1 cellular context compared by ENCODE assay signal in the genomic region with DNA sequence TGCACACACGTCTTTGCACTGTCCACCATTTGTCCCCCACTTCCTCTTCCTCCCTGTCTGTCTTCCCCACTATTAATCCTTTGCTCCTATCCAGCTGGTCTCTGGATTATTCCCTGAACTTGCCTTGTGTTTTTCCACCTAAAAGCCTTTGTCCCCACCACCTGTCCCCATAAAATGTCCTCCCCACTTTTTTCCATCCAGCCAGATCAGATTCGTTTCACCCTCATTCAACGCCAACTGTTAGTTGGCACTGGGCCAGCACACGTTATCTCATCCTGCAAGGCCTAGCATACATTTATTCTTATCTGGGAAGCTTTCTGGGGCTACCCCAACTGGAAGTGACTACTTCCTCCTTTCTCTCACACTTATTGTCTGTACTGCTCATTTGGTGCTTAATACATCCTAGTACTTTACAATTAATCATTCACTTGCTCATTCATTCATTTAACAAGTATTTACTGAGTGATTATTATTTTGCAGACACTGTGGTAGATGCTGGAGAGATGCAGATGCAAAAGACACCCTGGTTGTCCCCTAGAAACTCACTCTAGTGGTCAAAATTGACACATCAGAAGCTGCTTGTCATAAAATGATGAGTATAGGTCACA.
A peak's percentile ranks its signal among the peaks of the same experiment; 100 is the strongest.
TF ChIP-seq lines count a peak whose summit lies in the region.

No MANE protein-coding gene starts in this region.

TF ChIP-seq in K562, 482 proteins besides CTCF, POLR2A, EP300 and RAD21 (continued from another document):
- TF ChIP-seq, protein P1, sequence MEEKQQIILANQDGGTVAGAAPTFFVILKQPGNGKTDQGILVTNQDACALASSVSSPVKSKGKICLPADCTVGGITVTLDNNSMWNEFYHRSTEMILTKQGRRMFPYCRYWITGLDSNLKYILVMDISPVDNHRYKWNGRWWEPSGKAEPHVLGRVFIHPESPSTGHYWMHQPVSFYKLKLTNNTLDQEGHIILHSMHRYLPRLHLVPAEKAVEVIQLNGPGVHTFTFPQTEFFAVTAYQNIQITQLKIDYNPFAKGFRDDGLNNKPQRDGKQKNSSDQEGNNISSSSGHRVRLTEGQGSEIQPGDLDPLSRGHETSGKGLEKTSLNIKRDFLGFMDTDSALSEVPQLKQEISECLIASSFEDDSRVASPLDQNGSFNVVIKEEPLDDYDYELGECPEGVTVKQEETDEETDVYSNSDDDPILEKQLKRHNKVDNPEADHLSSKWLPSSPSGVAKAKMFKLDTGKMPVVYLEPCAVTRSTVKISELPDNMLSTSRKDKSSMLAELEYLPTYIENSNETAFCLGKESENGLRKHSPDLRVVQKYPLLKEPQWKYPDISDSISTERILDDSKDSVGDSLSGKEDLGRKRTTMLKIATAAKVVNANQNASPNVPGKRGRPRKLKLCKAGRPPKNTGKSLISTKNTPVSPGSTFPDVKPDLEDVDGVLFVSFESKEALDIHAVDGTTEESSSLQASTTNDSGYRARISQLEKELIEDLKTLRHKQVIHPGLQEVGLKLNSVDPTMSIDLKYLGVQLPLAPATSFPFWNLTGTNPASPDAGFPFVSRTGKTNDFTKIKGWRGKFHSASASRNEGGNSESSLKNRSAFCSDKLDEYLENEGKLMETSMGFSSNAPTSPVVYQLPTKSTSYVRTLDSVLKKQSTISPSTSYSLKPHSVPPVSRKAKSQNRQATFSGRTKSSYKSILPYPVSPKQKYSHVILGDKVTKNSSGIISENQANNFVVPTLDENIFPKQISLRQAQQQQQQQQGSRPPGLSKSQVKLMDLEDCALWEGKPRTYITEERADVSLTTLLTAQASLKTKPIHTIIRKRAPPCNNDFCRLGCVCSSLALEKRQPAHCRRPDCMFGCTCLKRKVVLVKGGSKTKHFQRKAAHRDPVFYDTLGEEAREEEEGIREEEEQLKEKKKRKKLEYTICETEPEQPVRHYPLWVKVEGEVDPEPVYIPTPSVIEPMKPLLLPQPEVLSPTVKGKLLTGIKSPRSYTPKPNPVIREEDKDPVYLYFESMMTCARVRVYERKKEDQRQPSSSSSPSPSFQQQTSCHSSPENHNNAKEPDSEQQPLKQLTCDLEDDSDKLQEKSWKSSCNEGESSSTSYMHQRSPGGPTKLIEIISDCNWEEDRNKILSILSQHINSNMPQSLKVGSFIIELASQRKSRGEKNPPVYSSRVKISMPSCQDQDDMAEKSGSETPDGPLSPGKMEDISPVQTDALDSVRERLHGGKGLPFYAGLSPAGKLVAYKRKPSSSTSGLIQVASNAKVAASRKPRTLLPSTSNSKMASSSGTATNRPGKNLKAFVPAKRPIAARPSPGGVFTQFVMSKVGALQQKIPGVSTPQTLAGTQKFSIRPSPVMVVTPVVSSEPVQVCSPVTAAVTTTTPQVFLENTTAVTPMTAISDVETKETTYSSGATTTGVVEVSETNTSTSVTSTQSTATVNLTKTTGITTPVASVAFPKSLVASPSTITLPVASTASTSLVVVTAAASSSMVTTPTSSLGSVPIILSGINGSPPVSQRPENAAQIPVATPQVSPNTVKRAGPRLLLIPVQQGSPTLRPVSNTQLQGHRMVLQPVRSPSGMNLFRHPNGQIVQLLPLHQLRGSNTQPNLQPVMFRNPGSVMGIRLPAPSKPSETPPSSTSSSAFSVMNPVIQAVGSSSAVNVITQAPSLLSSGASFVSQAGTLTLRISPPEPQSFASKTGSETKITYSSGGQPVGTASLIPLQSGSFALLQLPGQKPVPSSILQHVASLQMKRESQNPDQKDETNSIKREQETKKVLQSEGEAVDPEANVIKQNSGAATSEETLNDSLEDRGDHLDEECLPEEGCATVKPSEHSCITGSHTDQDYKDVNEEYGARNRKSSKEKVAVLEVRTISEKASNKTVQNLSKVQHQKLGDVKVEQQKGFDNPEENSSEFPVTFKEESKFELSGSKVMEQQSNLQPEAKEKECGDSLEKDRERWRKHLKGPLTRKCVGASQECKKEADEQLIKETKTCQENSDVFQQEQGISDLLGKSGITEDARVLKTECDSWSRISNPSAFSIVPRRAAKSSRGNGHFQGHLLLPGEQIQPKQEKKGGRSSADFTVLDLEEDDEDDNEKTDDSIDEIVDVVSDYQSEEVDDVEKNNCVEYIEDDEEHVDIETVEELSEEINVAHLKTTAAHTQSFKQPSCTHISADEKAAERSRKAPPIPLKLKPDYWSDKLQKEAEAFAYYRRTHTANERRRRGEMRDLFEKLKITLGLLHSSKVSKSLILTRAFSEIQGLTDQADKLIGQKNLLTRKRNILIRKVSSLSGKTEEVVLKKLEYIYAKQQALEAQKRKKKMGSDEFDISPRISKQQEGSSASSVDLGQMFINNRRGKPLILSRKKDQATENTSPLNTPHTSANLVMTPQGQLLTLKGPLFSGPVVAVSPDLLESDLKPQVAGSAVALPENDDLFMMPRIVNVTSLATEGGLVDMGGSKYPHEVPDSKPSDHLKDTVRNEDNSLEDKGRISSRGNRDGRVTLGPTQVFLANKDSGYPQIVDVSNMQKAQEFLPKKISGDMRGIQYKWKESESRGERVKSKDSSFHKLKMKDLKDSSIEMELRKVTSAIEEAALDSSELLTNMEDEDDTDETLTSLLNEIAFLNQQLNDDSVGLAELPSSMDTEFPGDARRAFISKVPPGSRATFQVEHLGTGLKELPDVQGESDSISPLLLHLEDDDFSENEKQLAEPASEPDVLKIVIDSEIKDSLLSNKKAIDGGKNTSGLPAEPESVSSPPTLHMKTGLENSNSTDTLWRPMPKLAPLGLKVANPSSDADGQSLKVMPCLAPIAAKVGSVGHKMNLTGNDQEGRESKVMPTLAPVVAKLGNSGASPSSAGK (IDR thresholded peaks at IDR 0.05) = peak; percentile 23; the same call in 1 of the 2 replicates
- TF ChIP-seq, protein P2, sequence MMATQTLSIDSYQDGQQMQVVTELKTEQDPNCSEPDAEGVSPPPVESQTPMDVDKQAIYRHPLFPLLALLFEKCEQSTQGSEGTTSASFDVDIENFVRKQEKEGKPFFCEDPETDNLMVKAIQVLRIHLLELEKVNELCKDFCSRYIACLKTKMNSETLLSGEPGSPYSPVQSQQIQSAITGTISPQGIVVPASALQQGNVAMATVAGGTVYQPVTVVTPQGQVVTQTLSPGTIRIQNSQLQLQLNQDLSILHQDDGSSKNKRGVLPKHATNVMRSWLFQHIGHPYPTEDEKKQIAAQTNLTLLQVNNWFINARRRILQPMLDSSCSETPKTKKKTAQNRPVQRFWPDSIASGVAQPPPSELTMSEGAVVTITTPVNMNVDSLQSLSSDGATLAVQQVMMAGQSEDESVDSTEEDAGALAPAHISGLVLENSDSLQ (IDR thresholded peaks at IDR 0.05) = peak; percentile 51
- TF ChIP-seq SMAD1 (IDR thresholded peaks at IDR 0.05; ENCODE audit: low read depth, low read length, partially characterized antibody) (peak; percentile 100), GATAD2B (IDR thresholded peaks at IDR 0.05; ENCODE audit: borderline replicate concordance) (peak; percentile 92; the same call in 1 of the 2 replicates), SNIP1 (IDR thresholded peaks at IDR 0.05; ENCODE audit: low read depth) (no peak), NR2C1 (IDR thresholded peaks at IDR 0.05) (0 out of 2 replicates have a peak, but pooled peaks have one; percentile 21), NR2C1 (tag; IDR thresholded peaks at IDR 0.05) (no peak), ZNF24 (IDR thresholded peaks at IDR 0.05) (peak; percentile 88), ZNF583 (CRISPR knock-in tag; IDR thresholded peaks at IDR 0.05) (no peak), ZNF695 (CRISPR knock-in tag; IDR thresholded peaks at IDR 0.05) (no peak), SAFB2 (IDR thresholded peaks at IDR 0.05; ENCODE audit: borderline replicate concordance, low read depth, low read length, severe bottlenecking) (no peak), PML (IDR thresholded peaks at IDR 0.05; ENCODE audit: low read length) (peak; percentile 92), L3MBTL2 (IDR thresholded peaks at IDR 0.05) (peak; percentile 38), NR4A1 (CRISPR knock-in tag; IDR thresholded peaks at IDR 0.05) (no peak), NR4A1 (tag; IDR thresholded peaks at IDR 0.05) (peak; percentile 39; the same call in 1 of the 2 replicates), DNMT1 (IDR thresholded peaks at IDR 0.05) (0 out of 2 replicates have a peak, but pooled peaks have one; percentile 19), SMAD4 (CRISPR knock-in tag; conservative IDR thresholded peaks at IDR 0.05) (peak; percentile 86), MTA2 (IDR thresholded peaks at IDR 0.05; ENCODE audit: low read depth) (peak; percentile 92), SP1 (CRISPR knock-in tag; IDR thresholded peaks at IDR 0.05) (peak; percentile 66), NONO (IDR thresholded peaks at IDR 0.05; ENCODE audit: low read depth in 2 of 2, low read length in 1 of 2) (peak in 1 of 2 experiments; percentile 88; a peak in 1 of 4 replicates), ZNF175 (CRISPR knock-in tag; IDR thresholded peaks at IDR 0.05; ENCODE audit: low read depth) (peak; percentile 73; the same call in 1 of the 2 replicates), KDM1A (IDR thresholded peaks at IDR 0.05) (peak; percentile 93 to 95), ZNF436 (CRISPR knock-in tag; IDR thresholded peaks at IDR 0.05) (no peak), BRD9 (IDR thresholded peaks at IDR 0.05; ENCODE audit: low read depth, partially characterized antibody) (peak; percentile 96)
- TF ChIP-seq, protein P3, sequence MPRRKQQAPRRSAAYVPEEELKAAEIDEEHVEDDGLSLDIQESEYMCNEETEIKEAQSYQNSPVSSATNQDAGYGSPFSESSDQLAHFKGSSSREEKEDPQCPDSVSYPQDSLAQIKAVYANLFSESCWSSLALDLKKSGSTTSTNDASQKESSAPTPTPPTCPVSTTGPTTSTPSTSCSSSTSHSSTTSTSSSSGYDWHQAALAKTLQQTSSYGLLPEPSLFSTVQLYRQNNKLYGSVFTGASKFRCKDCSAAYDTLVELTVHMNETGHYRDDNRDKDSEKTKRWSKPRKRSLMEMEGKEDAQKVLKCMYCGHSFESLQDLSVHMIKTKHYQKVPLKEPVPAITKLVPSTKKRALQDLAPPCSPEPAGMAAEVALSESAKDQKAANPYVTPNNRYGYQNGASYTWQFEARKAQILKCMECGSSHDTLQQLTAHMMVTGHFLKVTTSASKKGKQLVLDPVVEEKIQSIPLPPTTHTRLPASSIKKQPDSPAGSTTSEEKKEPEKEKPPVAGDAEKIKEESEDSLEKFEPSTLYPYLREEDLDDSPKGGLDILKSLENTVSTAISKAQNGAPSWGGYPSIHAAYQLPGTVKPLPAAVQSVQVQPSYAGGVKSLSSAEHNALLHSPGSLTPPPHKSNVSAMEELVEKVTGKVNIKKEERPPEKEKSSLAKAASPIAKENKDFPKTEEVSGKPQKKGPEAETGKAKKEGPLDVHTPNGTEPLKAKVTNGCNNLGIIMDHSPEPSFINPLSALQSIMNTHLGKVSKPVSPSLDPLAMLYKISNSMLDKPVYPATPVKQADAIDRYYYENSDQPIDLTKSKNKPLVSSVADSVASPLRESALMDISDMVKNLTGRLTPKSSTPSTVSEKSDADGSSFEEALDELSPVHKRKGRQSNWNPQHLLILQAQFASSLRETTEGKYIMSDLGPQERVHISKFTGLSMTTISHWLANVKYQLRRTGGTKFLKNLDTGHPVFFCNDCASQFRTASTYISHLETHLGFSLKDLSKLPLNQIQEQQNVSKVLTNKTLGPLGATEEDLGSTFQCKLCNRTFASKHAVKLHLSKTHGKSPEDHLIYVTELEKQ (CRISPR knock-in tag; IDR thresholded peaks at IDR 0.05) = no peak
